Comparison of ENCODE assay signal across 1 cellular context in genomic region chr20:35941620-35942019, GRCh38.
A peak's percentile ranks its signal among the peaks of the same experiment; 100 is the strongest.
TF ChIP-seq lines count a peak whose summit lies in the region.

No MANE protein-coding gene starts in this region.

TF ChIP-seq in HepG2, 621 proteins besides CTCF, POLR2A, EP300 and RAD21 (continued from another document):
- TF ChIP-seq MNT (IDR thresholded peaks at IDR 0.05) (peak; percentile 90), ZNF317 (CRISPR knock-in tag; IDR thresholded peaks at IDR 0.05) (no peak), PAX8 (CRISPR knock-in tag; IDR thresholded peaks at IDR 0.05; ENCODE audit: borderline replicate concordance) (no peak), PAWR (CRISPR knock-in tag; IDR thresholded peaks at IDR 0.05; ENCODE audit: borderline replicate concordance) (no peak), PPARG (CRISPR knock-in tag; conservative IDR thresholded peaks at IDR 0.05) (no peak), CREM (IDR thresholded peaks at IDR 0.05) (no peak), CREM (CRISPR knock-in tag; IDR thresholded peaks at IDR 0.05) (no peak)
